10 cellular contexts compared by ENCODE assay signal in the genomic region with DNA sequence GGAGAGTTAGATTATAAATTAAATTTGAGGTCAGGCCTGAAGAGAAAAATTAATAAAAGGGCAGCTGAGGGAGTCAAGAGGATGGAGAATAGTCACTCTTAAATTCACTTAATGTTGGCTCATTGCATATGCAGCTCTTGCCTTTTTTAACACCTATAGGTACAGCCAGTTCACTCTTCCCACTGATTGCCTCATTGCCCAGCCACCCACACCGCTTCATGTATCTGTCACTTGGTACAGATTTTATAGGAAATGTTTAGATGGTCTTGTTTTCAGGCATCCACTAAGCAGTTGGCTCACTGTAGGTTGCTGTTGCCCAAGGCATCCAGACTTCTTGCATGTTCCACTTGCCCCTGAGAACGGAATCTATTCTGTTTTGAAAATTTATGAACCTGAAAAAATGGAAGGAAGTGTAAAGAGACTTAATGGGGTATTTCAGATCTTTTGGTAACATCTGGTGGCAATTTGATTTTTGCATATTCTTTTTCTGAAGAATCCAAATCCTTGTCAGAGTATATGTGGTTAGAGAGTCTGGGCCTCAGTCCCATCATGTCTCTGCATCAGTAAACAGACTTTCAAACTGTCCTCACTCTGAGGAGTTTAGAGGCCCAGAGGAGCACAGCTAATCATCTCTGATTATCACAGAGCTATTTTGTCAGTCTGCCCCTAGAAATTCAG.
DNase-seq lines count a peak whose midpoint lies in the region; ATAC-seq lines count a peak whose summit lies in the region.
"Had no signal": no experiment of that assay in that cellular context is flagged by ENCODE, and none has a peak within 500 bp of the region (broad histone marks: within the 10 kb centered on the region; RNA-seq: fewer than 3 reads in every experiment).

No MANE protein-coding gene starts in this region.

- peaks cover 83% of the 10 kb centered on the region for H3K4me1 Mint-ChIP-seq in activated T-cell treated with anti-CD3 and anti-CD28 coated beads, Interleukin-2, amount 50 U/mL, for 24 hours (ENCODE audit: low read depth)
- H3K4me1 Mint-ChIP-seq in memory B cell: peaks cover 45% of the 10 kb centered on the region

- no peaks in the 10 kb centered on the region for H3K9me3 ChIP-seq in HAP-1
- H3K9me3 ChIP-seq: neutrophil had no signal

- H3K36me3 Mint-ChIP-seq in activated T-cell treated with anti-CD3 and anti-CD28 coated beads, Interleukin-2, amount 50 U/mL, for 24 hours (ENCODE audit: low read depth): peaks cover 27% of the 10 kb centered on the region
- H3K36me3 Mint-ChIP-seq in memory B cell: peaks cover 5% of the 10 kb centered on the region

- H3K4me3 ChIP-seq in HAP-1: no peak overlapping the region

- no peaks in the 10 kb centered on the region for H3K27me3 Mint-ChIP-seq in activated T-cell treated with anti-CD3 and anti-CD28 coated beads, Interleukin-2, amount 50 U/mL, for 24 hours
- H3K27me3 Mint-ChIP-seq in memory B cell: no peaks in the 10 kb centered on the region

- peak overlapping the region; percentile 93 for H3K27ac Mint-ChIP-seq in activated T-cell treated with anti-CD3 and anti-CD28 coated beads, Interleukin-2, amount 50 U/mL, for 24 hours
- H3K27ac Mint-ChIP-seq in memory B cell: peak overlapping the region; percentile 85

- H3K4me1 ChIP-seq in HAP-1: peaks cover 21% of the 10 kb centered on the region

- in situ Hi-C loops in HAP-1 (cut with MboI; ENCODE audit: low sequenced_read_pairs): no loop called here

- peak; percentile 32 for DNase-seq in stimulated activated naive CD4-positive, alpha-beta T cell treated with Interleukin-2 at 50 U/mL for 16 hours (lab: John Stamatoyannopoulos, UW)
- DNase-seq in stimulated activated naive CD4-positive, alpha-beta T cell (lab: John Stamatoyannopoulos, UW): no peak
- DNase-seq in activated T-cell treated with anti-CD3 and anti-CD28 coated beads, Interleukin-2, amount 50 U/mL, for 24 hours: no peak
- DNase-seq in memory B cell (ENCODE audit: low spot score in 2 of 2) (no peak), HAP-1 (ENCODE audit: low spot score in 2 of 2) (no peak), NCI-H2196 (lab: John Stamatoyannopoulos, UW; ENCODE audit: unreplicated experiment) (no peak)
- DNase-seq: Kasumi-1 had no signal

- peak overlapping the region; percentile 40 for H3K4me3 Mint-ChIP-seq in activated T-cell treated with anti-CD3 and anti-CD28 coated beads, Interleukin-2, amount 50 U/mL, for 24 hours
- H3K4me3 Mint-ChIP-seq in memory B cell: no peak overlapping the region

- H3K36me3 ChIP-seq in HAP-1 (replicated peaks): no peaks in the 10 kb centered on the region
- H3K36me3 ChIP-seq: neutrophil had no signal

- no peaks in the 10 kb centered on the region for H3K27me3 ChIP-seq in HAP-1 (ENCODE audit: low read depth)
- H3K27me3 ChIP-seq: neutrophil had no signal

- H3K9me3 Mint-ChIP-seq in activated T-cell treated with anti-CD3 and anti-CD28 coated beads, Interleukin-2, amount 50 U/mL, for 24 hours: no peaks in the 10 kb centered on the region
- no peaks in the 10 kb centered on the region for H3K9me3 Mint-ChIP-seq in memory B cell

- ATAC-seq in memory B cell (ENCODE audit: low read depth) (no peak), GM19397 (IDR thresholded peaks at IDR 0.05; ENCODE audit: unreplicated experiment) (no peak), HG02678 (IDR thresholded peaks at IDR 0.05; ENCODE audit: unreplicated experiment) (no peak)
